Comparison of ENCODE assay signal across 1 cellular context in genomic region chr2:232633413-232634318, GRCh38.
TF ChIP-seq lines count a peak whose summit lies in the region.

Gene EFHD1, plus strand, starts transcription at chr2:232633604. Its CDS starts 101 bp downstream, at chr2:232633705.

TF ChIP-seq in HepG2, 621 proteins besides CTCF, POLR2A, EP300 and RAD21 (continued from another document and continues in another):
- TF ChIP-seq AKNA (CRISPR knock-in tag; IDR thresholded peaks at IDR 0.05; ENCODE audit: borderline replicate concordance) = no peak
- no peak for TF ChIP-seq ZNF34 (CRISPR knock-in tag; IDR thresholded peaks at IDR 0.05; ENCODE audit: borderline replicate concordance)
- TF ChIP-seq CHCHD3 (CRISPR knock-in tag; IDR thresholded peaks at IDR 0.05) = peak; percentile 99
- TF ChIP-seq MED13 (CRISPR knock-in tag; IDR thresholded peaks at IDR 0.05) = peak; percentile 88
- TF ChIP-seq RFXANK (CRISPR knock-in tag; IDR thresholded peaks at IDR 0.05) = no peak
- peak; percentile 97 for TF ChIP-seq NR0B2 (CRISPR knock-in tag; IDR thresholded peaks at IDR 0.05)
- no peak for TF ChIP-seq ZNF652 (CRISPR knock-in tag; IDR thresholded peaks at IDR 0.05; ENCODE audit: borderline replicate concordance, low read depth)
- TF ChIP-seq PHF5A (CRISPR knock-in tag; IDR thresholded peaks at IDR 0.05; ENCODE audit: low read depth, unreplicated experiment) = no peak
- TF ChIP-seq MYPOP (CRISPR knock-in tag; IDR thresholded peaks at IDR 0.05) = peak; percentile 73; the same call in 1 of the 2 replicates
- peak; percentile 63; the same call in 1 of the 2 replicates for TF ChIP-seq ZNF362 (CRISPR knock-in tag; IDR thresholded peaks at IDR 0.05; ENCODE audit: borderline replicate concordance)
- peak; percentile 27 for TF ChIP-seq HNRNPLL (IDR thresholded peaks at IDR 0.05; ENCODE audit: low read depth, low read length, poor library complexity, severe bottlenecking)
- TF ChIP-seq MLLT10 (CRISPR knock-in tag; IDR thresholded peaks at IDR 0.05) = no peak
- TF ChIP-seq ZNF275 (CRISPR knock-in tag; IDR thresholded peaks at IDR 0.05; ENCODE audit: borderline replicate concordance) = 0 out of 2 replicates have a peak, but pooled peaks have one; percentile 73
- TF ChIP-seq NFYC (CRISPR knock-in tag; IDR thresholded peaks at IDR 0.05) = peak; percentile 43; the same call in 1 of the 2 replicates
- TF ChIP-seq ZNF441 (CRISPR knock-in tag; IDR thresholded peaks at IDR 0.05; ENCODE audit: borderline replicate concordance) = peak; percentile 46; the same call in 1 of the 2 replicates
- no peak; the same call in 1 of the 2 replicates for TF ChIP-seq RARA (CRISPR knock-in tag; IDR thresholded peaks at IDR 0.05)
- TF ChIP-seq ZNF691 (CRISPR knock-in tag; IDR thresholded peaks at IDR 0.05; ENCODE audit: borderline replicate concordance, low read depth) = no peak
- peak; percentile 95 for TF ChIP-seq IRX3 (CRISPR knock-in tag; IDR thresholded peaks at IDR 0.05; ENCODE audit: borderline replicate concordance, low read depth)
- no peak for TF ChIP-seq DMAP1 (CRISPR knock-in tag; IDR thresholded peaks at IDR 0.05)
- TF ChIP-seq ZNF530 (CRISPR knock-in tag; IDR thresholded peaks at IDR 0.05; ENCODE audit: low read depth) = peak; percentile 96; the same call in 1 of the 2 replicates
- peak; percentile 98 for TF ChIP-seq ZNF253 (CRISPR knock-in tag; IDR thresholded peaks at IDR 0.05; ENCODE audit: borderline replicate concordance)
- no peak for TF ChIP-seq THAP11 (CRISPR knock-in tag; IDR thresholded peaks at IDR 0.05)
- TF ChIP-seq ZBTB49 (CRISPR knock-in tag; IDR thresholded peaks at IDR 0.05; ENCODE audit: borderline replicate concordance) = no peak
- peak; percentile 21; the same call in 1 of the 2 replicates for TF ChIP-seq ZNF333 (CRISPR knock-in tag; IDR thresholded peaks at IDR 0.05; ENCODE audit: borderline replicate concordance)
- TF ChIP-seq PLRG1 (conservative IDR thresholded peaks at IDR 0.05) = no peak
- TF ChIP-seq TFDP2 (CRISPR knock-in tag; IDR thresholded peaks at IDR 0.05) = peak; percentile 91
- peak; percentile 81 for TF ChIP-seq ZBTB38 (CRISPR knock-in tag; IDR thresholded peaks at IDR 0.05)
- TF ChIP-seq ZBTB4 (CRISPR knock-in tag; IDR thresholded peaks at IDR 0.05; ENCODE audit: borderline replicate concordance) = no peak
- TF ChIP-seq GABPA (IDR thresholded peaks at IDR 0.05; ENCODE audit: low read depth, low read length) = no peak
- no peak for TF ChIP-seq GABPA (CRISPR knock-in tag; IDR thresholded peaks at IDR 0.05; ENCODE audit: low read depth)
- peak; percentile 39; the same call in 1 of the 2 replicates for TF ChIP-seq MXD4 (CRISPR knock-in tag; IDR thresholded peaks at IDR 0.05)
- no peak for TF ChIP-seq ZNF720 (CRISPR knock-in tag; IDR thresholded peaks at IDR 0.05)
- TF ChIP-seq ZBED4 (CRISPR knock-in tag; IDR thresholded peaks at IDR 0.05; ENCODE audit: borderline replicate concordance) = no peak
